ENCODE assay signal across 14 cellular contexts in the genomic region with DNA sequence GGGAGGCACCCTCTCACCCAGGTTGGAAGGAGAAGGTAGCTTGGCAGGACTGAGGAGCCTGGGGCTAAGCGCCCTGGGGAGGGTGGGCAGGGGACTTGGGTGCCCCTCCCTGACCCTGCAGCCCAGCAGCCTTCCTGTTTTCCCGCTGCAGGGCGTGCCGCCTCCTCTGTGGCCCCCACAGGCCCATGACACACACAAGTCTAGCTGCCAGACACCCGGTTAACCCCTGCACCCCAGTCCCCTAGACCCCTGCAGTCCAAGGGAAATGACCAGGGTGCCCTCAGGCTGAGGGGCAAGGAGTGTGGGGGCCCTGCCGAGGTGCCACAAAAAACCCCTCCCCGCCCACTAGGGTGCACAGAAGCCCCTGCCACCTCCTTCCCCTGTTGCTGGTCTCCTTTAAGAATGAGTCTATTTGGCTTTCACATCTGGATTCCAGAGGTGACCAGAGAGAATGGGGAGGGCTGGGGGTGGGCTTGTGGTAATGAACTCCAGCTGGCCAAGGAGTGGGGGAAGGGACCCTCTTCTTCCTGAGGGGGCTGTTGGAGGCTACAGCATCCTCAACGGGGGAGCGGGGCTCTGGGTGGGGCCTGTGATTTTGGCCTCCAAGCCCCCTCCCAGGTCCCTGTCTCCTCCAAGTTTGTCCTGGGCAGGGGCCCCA. TPM values are rescaled to one million over a fixed set of nuclear protein-coding genes. Genes with fewer than 3 reads are reported as not detected.
DNase-seq lines count a peak whose midpoint lies in the region; ATAC-seq and TF ChIP-seq lines count a peak whose summit lies in the region.
"Had no signal": no experiment of that assay in that cellular context is flagged by ENCODE, and none has a peak within 500 bp of the region (broad histone marks: within the 10 kb centered on the region; RNA-seq: fewer than 3 reads in every experiment).

No MANE protein-coding gene starts in this region.

- no TSS peak for BruUV-seq in Caco-2 (replicated peaks; lab: Mats Ljungman, UMichigan)

- POLR2A ChIA-PET in Caco-2 (lab: Charles Lee): no interaction called here

- peaks cover 11% of the 10 kb centered on the region for H3K27me3 Mint-ChIP-seq in dendritic cell treated with granulocyte-macrophage colony-stimulating factor and Interleukin-4, amounts not matched to agents 40 ng/mL and 50 ng/mL, for 4 days
- H3K27me3 Mint-ChIP-seq in Caco-2 (ENCODE audit: insufficient read depth, unreplicated experiment): no peaks in the 10 kb centered on the region

- H3K9ac ChIP-seq in BLaER1: no peak overlapping the region

- no peak overlapping the region for H3K4me3 Mint-ChIP-seq in dendritic cell treated with granulocyte-macrophage colony-stimulating factor and Interleukin-4, amounts not matched to agents 40 ng/mL and 50 ng/mL, for 4 days
- H3K4me3 Mint-ChIP-seq in Caco-2 (ENCODE audit: unreplicated experiment): no peak overlapping the region
- H3K4me3 Mint-ChIP-seq: activated CD4-positive, alpha-beta memory T cell treated with anti-CD3 and anti-CD28 coated beads for 36 hours had no signal

- peak overlapping the region; percentile 89 for H3K4me2 ChIP-seq in BLaER1

- DNase-seq in right atrium auricular region (ENCODE audit: low spot score) (peak; percentile 70), NCI-H1105 treated with DMSO at 0.1 percent for 48 hours (lab: John Stamatoyannopoulos, UW) (no peak), Caco-2 (no peak)
- DNase-seq: activated CD4-positive, alpha-beta memory T cell treated with anti-CD3 and anti-CD28 coated beads for 36 hours; islet precursor cell; SIG-M5 had no signal

- H3K9me3 ChIP-seq in BLaER1: no peaks in the 10 kb centered on the region
- no peaks in the 10 kb centered on the region for H3K9me3 ChIP-seq in right atrium auricular region
- no peaks in the 10 kb centered on the region for H3K9me3 ChIP-seq in Caco-2
- H3K9me3 ChIP-seq: thoracic aorta had no signal

- H3K27me3 ChIP-seq in BLaER1 (no peaks in the 10 kb centered on the region), right atrium auricular region (no peaks in the 10 kb centered on the region), Caco-2 (replicated peaks; ENCODE audit: control insufficient read depth, insufficient read depth, low read length) (no peaks in the 10 kb centered on the region)

- H3K27ac ChIP-seq in BLaER1: peak overlapping the region; percentile 37; the same call in 1 of the 2 replicates
- peak overlapping the region; percentile 75 to 80 for H3K27ac ChIP-seq in right atrium auricular region
- peak overlapping the region in 20 of 21 experiments; percentile 53 to 92 (median 77) for H3K27ac ChIP-seq in skin epidermis
- H3K27ac ChIP-seq: thoracic aorta had no signal

- H3K4me1 Mint-ChIP-seq in dendritic cell treated with granulocyte-macrophage colony-stimulating factor and Interleukin-4, amounts not matched to agents 40 ng/mL and 50 ng/mL, for 4 days (ENCODE audit: low read depth): peaks cover 25% of the 10 kb centered on the region
- H3K4me1 Mint-ChIP-seq in Caco-2 (ENCODE audit: low read depth, unreplicated experiment): peaks cover 5% of the 10 kb centered on the region

- peak overlapping the region; percentile 13 for H3K27ac Mint-ChIP-seq in dendritic cell treated with granulocyte-macrophage colony-stimulating factor and Interleukin-4, amounts not matched to agents 40 ng/mL and 50 ng/mL, for 4 days
- no peak overlapping the region for H3K27ac Mint-ChIP-seq in Caco-2 (ENCODE audit: unreplicated experiment)
- H3K27ac Mint-ChIP-seq: activated CD4-positive, alpha-beta memory T cell treated with anti-CD3 and anti-CD28 coated beads for 36 hours; progenitor cell of endocrine pancreas had no signal

- CTCF ChIA-PET in Caco-2 (lab: Charles Lee): no interaction called here

- H3K36me3 ChIP-seq in BLaER1 (no peaks in the 10 kb centered on the region), right atrium auricular region (no peaks in the 10 kb centered on the region), Caco-2 (ENCODE audit: control insufficient read depth, insufficient read depth, low read length) (no peaks in the 10 kb centered on the region)
- H3K36me3 ChIP-seq: thoracic aorta had no signal

- ATAC-seq in HG03108 (IDR thresholded peaks at IDR 0.05; ENCODE audit: unreplicated experiment) (no peak), HG02678 (IDR thresholded peaks at IDR 0.05; ENCODE audit: unreplicated experiment) (no peak)
- ATAC-seq: HepG2 had no signal

- H3K4me1 ChIP-seq in BLaER1 (peaks cover 52% of the 10 kb centered on the region), right atrium auricular region (peaks cover 0 to 33% of the 10 kb centered on the region in 2 donors), Caco-2 (no peaks in the 10 kb centered on the region)

- peaks cover 28% of the 10 kb centered on the region for H3K36me3 Mint-ChIP-seq in dendritic cell treated with granulocyte-macrophage colony-stimulating factor and Interleukin-4, amounts not matched to agents 40 ng/mL and 50 ng/mL, for 4 days (ENCODE audit: low read depth)
- no peaks in the 10 kb centered on the region for H3K36me3 Mint-ChIP-seq in Caco-2 (ENCODE audit: insufficient read depth, unreplicated experiment)
- H3K36me3 Mint-ChIP-seq: activated CD4-positive, alpha-beta memory T cell treated with anti-CD3 and anti-CD28 coated beads for 36 hours had no signal

- H3K9me3 Mint-ChIP-seq in dendritic cell treated with granulocyte-macrophage colony-stimulating factor and Interleukin-4, amounts not matched to agents 40 ng/mL and 50 ng/mL, for 4 days: no peaks in the 10 kb centered on the region
- H3K9me3 Mint-ChIP-seq in Caco-2 (ENCODE audit: unreplicated experiment): no peaks in the 10 kb centered on the region
- H3K9me3 Mint-ChIP-seq: activated CD4-positive, alpha-beta memory T cell treated with anti-CD3 and anti-CD28 coated beads for 36 hours had no signal

- H4K20me1 ChIP-seq in BLaER1: no peaks in the 10 kb centered on the region

- TF ChIP-seq CTCF in right atrium auricular region (IDR thresholded peaks at IDR 0.05): no peak
- TF ChIP-seq CTCF in Caco-2 (IDR thresholded peaks at IDR 0.05; ENCODE audit: insufficient read depth in 1 of 2, low read depth in 1 of 2, low read length in 1 of 2, severe bottlenecking in 1 of 2, unreplicated experiment in 1 of 2): no peak

- no peak overlapping the region for H3K4me3 ChIP-seq in BLaER1
- H3K4me3 ChIP-seq in right atrium auricular region: peak overlapping the region in 1 of 2 donors; percentile 2
- H3K4me3 ChIP-seq in skin epidermis: no peak overlapping the region
- H3K4me3 ChIP-seq in Caco-2 (ENCODE audit: low read depth, low read length): no peak overlapping the region
- H3K4me3 ChIP-seq: thoracic aorta had no signal

- intact Hi-C loops in dendritic cell treated with granulocyte-macrophage colony-stimulating factor and Interleukin-4, amounts not matched to agents 40 ng/mL and 50 ng/mL, for 4 days (cut with micrococcal nuclease): no loop called here
- intact Hi-C loops in Caco-2 (cut with micrococcal nuclease; ENCODE audit: unreplicated experiment): no loop called here

RNA-seq across cellular contexts. Expression of gene GOLGA2, which starts 32.9 kb away (rescaled TPM):
- total RNA-seq in right atrium auricular region (10 to 100 TPM; 83.3 to 91.6 TPM), Caco-2 (2022) (97.7 and 102 TPM in 2 replicates)

RNA-seq across cellular contexts. Expression of gene SWI5, which starts 33.1 kb away (rescaled TPM):
- total RNA-seq in right atrium auricular region (10 to 100 TPM; 21.5 to 23.0 TPM), Caco-2 (2022) (18.0 and 19.8 TPM in 2 replicates)

RNA-seq across cellular contexts. Expression of gene DNM1, which starts 39.8 kb away (rescaled TPM):
- total RNA-seq in right atrium auricular region: 1 to 10 TPM; 2.5 to 3.9 TPM
- 3.9 and 5.2 TPM in 2 replicates for total RNA-seq in Caco-2 (2022)

RNA-seq across cellular contexts. Expression of gene CIZ1, which starts 51.6 kb away (rescaled TPM):
- total RNA-seq in right atrium auricular region (10 to 100 TPM; 41.6 to 45.9 TPM), Caco-2 (2022) (154 and 187 TPM in 2 replicates)
